ENCODE assay signal across 25 cellular contexts in the genomic region with DNA sequence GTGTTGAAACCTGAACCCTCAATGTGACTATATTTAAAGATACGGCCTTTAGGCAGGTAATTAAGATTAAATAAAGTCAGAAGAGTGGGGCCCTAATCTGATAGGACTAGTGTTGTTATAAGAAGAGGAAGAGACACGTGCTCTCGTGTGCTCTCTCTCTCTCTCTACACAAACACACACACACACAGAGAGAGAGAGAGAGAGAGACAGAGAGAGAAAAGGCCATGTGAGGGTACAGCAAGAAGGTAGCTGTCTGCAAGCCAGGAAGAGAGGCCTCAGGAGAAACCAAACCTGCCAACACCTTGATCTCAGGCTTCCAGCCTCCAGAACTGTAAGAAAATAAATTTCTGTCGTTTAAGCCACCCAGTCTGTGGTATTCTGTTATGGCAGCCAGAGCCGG.
"Had no signal": no experiment of that assay in that cellular context is flagged by ENCODE, and none has a peak within 500 bp of the region (broad histone marks: within the 10 kb centered on the region; RNA-seq: fewer than 3 reads in every experiment).

No MANE protein-coding gene starts in this region.

- H3K27ac Mint-ChIP-seq: dendritic cell treated with granulocyte-macrophage colony-stimulating factor and Interleukin-4, amounts not matched to agents 40 ng/mL and 50 ng/mL, for 4 days; effector memory CD8-positive, alpha-beta T cell; endodermal cell; naive B cell had no signal

- H3K4me3 ChIP-seq: colonic mucosa, esophagus squamous epithelium, gastrocnemius medialis, heart right ventricle, left lung, lower lobe of right lung, mucosa of descending colon had no signal

- H3K4me3 Mint-ChIP-seq: dendritic cell treated with granulocyte-macrophage colony-stimulating factor and Interleukin-4, amounts not matched to agents 40 ng/mL and 50 ng/mL, for 4 days; effector memory CD8-positive, alpha-beta T cell; endodermal cell; mesothelial cell of epicardium; naive B cell had no signal

- H3K36me3 Mint-ChIP-seq: mesothelial cell of epicardium, naive B cell had no signal

- ATAC-seq: effector memory CD8-positive, alpha-beta T cell; esophagus mucosa; gastrocnemius medialis; heart right ventricle; left lung; left ventricle myocardium superior; lower lobe of right lung; mucosa of descending colon had no signal

- H3K9me3 ChIP-seq: colonic mucosa, esophagus squamous epithelium, gastrocnemius medialis, heart right ventricle, left lung, lower lobe of right lung, mucosa of descending colon had no signal

- H3K4me1 ChIP-seq: colonic mucosa, gastrocnemius medialis had no signal

- H3K36me3 ChIP-seq: colonic mucosa, esophagus squamous epithelium, gastrocnemius medialis, heart right ventricle, left lung, lower lobe of right lung had no signal

- H3K27me3 Mint-ChIP-seq: dendritic cell treated with granulocyte-macrophage colony-stimulating factor and Interleukin-4, amounts not matched to agents 40 ng/mL and 50 ng/mL, for 4 days had no signal

- H3K27me3 ChIP-seq: colonic mucosa, gastrocnemius medialis had no signal

- DNase-seq: colonic mucosa; cortex of kidney; effector CD8-positive, alpha-beta T cell; effector memory CD8-positive, alpha-beta T cell; endodermal cell; erythroblast; esophagus squamous epithelium; foreskin fibroblast; foreskin melanocyte; gastrocnemius medialis; glutamatergic neuron; head of caudate nucleus; heart right ventricle; hippocampal formation; left cardiac atrium; left lung; left ventricle myocardium superior; lower lobe of right lung; mesenchymal stem cell; mucosa of descending colon; naive B cell had no signal

- H3K9me3 Mint-ChIP-seq: dendritic cell treated with granulocyte-macrophage colony-stimulating factor and Interleukin-4, amounts not matched to agents 40 ng/mL and 50 ng/mL, for 4 days; effector memory CD8-positive, alpha-beta T cell; endodermal cell; mesothelial cell of epicardium; naive B cell had no signal

- H3K27ac ChIP-seq: colonic mucosa, epithelial cell of prostate, gastrocnemius medialis, heart right ventricle, left lung, lower lobe of right lung had no signal
